ENCODE assay signal across 23 cellular contexts in genomic region chr5:102922839-102923477, GRCh38.
DNase-seq lines count a peak whose midpoint lies in the region; ATAC-seq and TF ChIP-seq lines count a peak whose summit lies in the region.
"Had no signal": no experiment of that assay in that cellular context is flagged by ENCODE, and none has a peak within 500 bp of the region (broad histone marks: within the 10 kb centered on the region; RNA-seq: fewer than 3 reads in every experiment).

No MANE protein-coding gene starts in this region.

- no TSS peak for BruUV-seq in Caco-2 (replicated peaks; lab: Mats Ljungman, UMichigan)

- H3K4me3 ChIP-seq in heart right ventricle (no peak overlapping the region), Caco-2 (ENCODE audit: low read depth, low read length) (no peak overlapping the region)
- H3K4me3 ChIP-seq: BLaER1, Peyer's patch, SK-N-MC, tibial artery had no signal

- no peaks in the 10 kb centered on the region for H3K36me3 Mint-ChIP-seq in Caco-2 (ENCODE audit: insufficient read depth, unreplicated experiment)

- POLR2A ChIA-PET in Caco-2 (lab: Charles Lee): no interaction called here

- H3K27ac Mint-ChIP-seq in Caco-2 (ENCODE audit: unreplicated experiment): no peak overlapping the region
- H3K27ac Mint-ChIP-seq: activated CD4-positive, alpha-beta memory T cell treated with anti-CD3 and anti-CD28 coated beads for 36 hours; activated naive CD8-positive, alpha-beta T cell treated with anti-CD3 and anti-CD28 coated beads, Interleukin-2, amount 50 U/mL, for 24 hours had no signal

- DNase-seq in heart right ventricle (no peak), Right ventricle myocardium inferior (ENCODE audit: missing footprints) (no peak), fibroblast of the conjunctiva (ENCODE audit: low read depth) (peak; percentile 30), NCI-H146 treated with DMSO at 0.1 percent for 48 hours (lab: John Stamatoyannopoulos, UW; ENCODE audit: unreplicated experiment) (no peak), Caco-2 (no peak)
- DNase-seq in stimulated activated CD4-positive, alpha-beta T cell treated with anti-CD3 and anti-CD28 coated beads, Interleukin-2, amount 100 ng/mL, for 24 hours: no peak
- DNase-seq: activated CD4-positive, alpha-beta memory T cell treated with anti-CD3 and anti-CD28 coated beads for 36 hours; activated CD4-positive, CD25-positive, alpha-beta regulatory T cell; activated effector memory CD4-positive, alpha-beta T cell treated with anti-CD3 and anti-CD28 coated beads, Interleukin-2, amount 50 U/mL, for 16 hours; activated naive CD8-positive, alpha-beta T cell treated with anti-CD3 and anti-CD28 coated beads, Interleukin-2, amount 50 U/mL, for 24 hours; foreskin keratinocyte; hypothalamus; islet precursor cell; nucleus accumbens; Peyer's patch; retina; stimulated activated CD4-positive, alpha-beta T cell treated with anti-CD3 and anti-CD28 coated beads, Interleukin-4, amount 100 ng/mL, for 1 hour; stimulated activated naive CD8-positive, alpha-beta T cell treated with anti-CD3 and anti-CD28 coated beads, Interleukin-15, Interleukin-2, amounts not matched to agents 100 U/mL and 50 U/mL, for 24 hours; tibial artery had no signal

- H3K4me1 ChIP-seq in heart right ventricle (peaks cover 2 to 40% (median 24%) of the 10 kb centered on the region in 9 donors), Caco-2 (no peaks in the 10 kb centered on the region)
- H3K4me1 ChIP-seq: BLaER1, foreskin keratinocyte had no signal

- no peaks in the 10 kb centered on the region for H3K9me3 Mint-ChIP-seq in Caco-2 (ENCODE audit: unreplicated experiment)
- H3K9me3 Mint-ChIP-seq: activated CD4-positive, alpha-beta memory T cell treated with anti-CD3 and anti-CD28 coated beads for 36 hours; activated naive CD8-positive, alpha-beta T cell treated with anti-CD3 and anti-CD28 coated beads, Interleukin-2, amount 50 U/mL, for 24 hours had no signal

- intact Hi-C loops in heart right ventricle (cut with DNase I): loop anchor here in 1 of 10 donors (5.0 kb wide), 1 partner anchor 141 kb away; no protein-coding TSS in a partner anchor
- intact Hi-C loops in Right ventricle myocardium inferior (cut with DNase I): loop anchor here (5.0 kb wide), 1 partner anchor 56 kb away; no protein-coding TSS in a partner anchor
- intact Hi-C loops in Caco-2 (cut with micrococcal nuclease; ENCODE audit: unreplicated experiment): loop anchor here (5.0 kb wide), 1 partner anchor 131 kb away; no protein-coding TSS in a partner anchor

- H3K9me3 ChIP-seq in heart right ventricle (no peaks in the 10 kb centered on the region), Caco-2 (no peaks in the 10 kb centered on the region)
- H3K9me3 ChIP-seq: BLaER1, Peyer's patch, tibial artery had no signal

- ATAC-seq in heart right ventricle (peak in 5 of 8 donors; percentile 11 to 55 (median 30)), Right ventricle myocardium inferior (no peak), SK-N-SH treated with all-trans-retinoic acid at 6 μM for 48 hours (peak; percentile 88), GM18498 (IDR thresholded peaks at IDR 0.05; ENCODE audit: unreplicated experiment) (no peak)
- ATAC-seq: activated naive CD8-positive, alpha-beta T cell treated with anti-CD3 and anti-CD28 coated beads, Interleukin-2, amount 50 U/mL, for 24 hours; foreskin keratinocyte; stimulated activated naive CD8-positive, alpha-beta T cell treated with anti-CD3 and anti-CD28 coated beads, Interleukin-15, Interleukin-2, amounts not matched to agents 100 U/mL and 50 U/mL, for 24 hours had no signal

- TF ChIP-seq CTCF in heart right ventricle (IDR thresholded peaks at IDR 0.05): no peak
- TF ChIP-seq CTCF in Caco-2 (IDR thresholded peaks at IDR 0.05; ENCODE audit: insufficient read depth in 1 of 2, low read depth in 1 of 2, low read length in 1 of 2, severe bottlenecking in 1 of 2, unreplicated experiment in 1 of 2): no peak

- H3K4me1 Mint-ChIP-seq in Caco-2 (ENCODE audit: low read depth, unreplicated experiment): peaks cover 6% of the 10 kb centered on the region
- H3K4me1 Mint-ChIP-seq: activated naive CD8-positive, alpha-beta T cell treated with anti-CD3 and anti-CD28 coated beads, Interleukin-2, amount 50 U/mL, for 24 hours had no signal

- H3K36me3 ChIP-seq in heart right ventricle (peaks cover 0 to 37% (median 9%) of the 10 kb centered on the region in 9 donors), Caco-2 (ENCODE audit: control insufficient read depth, insufficient read depth, low read length) (no peaks in the 10 kb centered on the region)
- H3K36me3 ChIP-seq: Peyer's patch had no signal

- no peak overlapping the region for H3K4me3 Mint-ChIP-seq in Caco-2 (ENCODE audit: unreplicated experiment)
- H3K4me3 Mint-ChIP-seq: activated CD4-positive, alpha-beta memory T cell treated with anti-CD3 and anti-CD28 coated beads for 36 hours; activated naive CD8-positive, alpha-beta T cell treated with anti-CD3 and anti-CD28 coated beads, Interleukin-2, amount 50 U/mL, for 24 hours had no signal

- H3K27ac ChIP-seq in heart right ventricle: peak overlapping the region in 1 of 10 donors; percentile 2
- H3K27ac ChIP-seq: BLaER1, foreskin keratinocyte, Peyer's patch, SK-N-MC, tibial artery had no signal

- H3K27me3 Mint-ChIP-seq in Caco-2 (ENCODE audit: insufficient read depth, unreplicated experiment): no peaks in the 10 kb centered on the region
- H3K27me3 Mint-ChIP-seq: activated CD4-positive, alpha-beta memory T cell treated with anti-CD3 and anti-CD28 coated beads for 36 hours; activated naive CD8-positive, alpha-beta T cell treated with anti-CD3 and anti-CD28 coated beads, Interleukin-2, amount 50 U/mL, for 24 hours had no signal

- no peaks in the 10 kb centered on the region for H3K27me3 ChIP-seq in heart right ventricle
- no peaks in the 10 kb centered on the region for H3K27me3 ChIP-seq in Caco-2 (replicated peaks; ENCODE audit: control insufficient read depth, insufficient read depth, low read length)
- H3K27me3 ChIP-seq: BLaER1, foreskin keratinocyte, Peyer's patch, tibial artery had no signal

- CTCF ChIA-PET in Caco-2 (lab: Charles Lee): no interaction called here

- WGBS in heart right ventricle, 2 donors: 39 to 45% methylated on average over 4 of the region's 4 CpGs

TF ChIP-seq in SK-N-SH treated with all-trans-retinoic acid at 6 μM for 48 hours, 23 proteins besides CTCF, POLR2A, EP300 and RAD21 (continues in another document):
- TF ChIP-seq PPARA (CRISPR knock-in tag; IDR thresholded peaks at IDR 0.05; ENCODE audit: borderline replicate concordance) (no peak), TCF4 (CRISPR knock-in tag; IDR thresholded peaks at IDR 0.05; ENCODE audit: borderline replicate concordance) (0 out of 2 replicates have a peak, but pooled peaks have one; percentile 47), ZFP30 (CRISPR knock-in tag; IDR thresholded peaks at IDR 0.05) (no peak), ZFP3 (CRISPR knock-in tag; IDR thresholded peaks at IDR 0.05) (peak; percentile 45; the same call in 1 of the 2 replicates), ESRRG (CRISPR knock-in tag; IDR thresholded peaks at IDR 0.05) (no peak), ZC3H10 (CRISPR knock-in tag; IDR thresholded peaks at IDR 0.05) (peak; percentile 89), TOX (CRISPR knock-in tag; IDR thresholded peaks at IDR 0.05; ENCODE audit: borderline replicate concordance) (peak; percentile 87), BACH2 (CRISPR knock-in tag; IDR thresholded peaks at IDR 0.05; ENCODE audit: borderline replicate concordance) (no peak), GLIS3 (CRISPR knock-in tag; IDR thresholded peaks at IDR 0.05) (no peak)
- TF ChIP-seq, protein P1, sequence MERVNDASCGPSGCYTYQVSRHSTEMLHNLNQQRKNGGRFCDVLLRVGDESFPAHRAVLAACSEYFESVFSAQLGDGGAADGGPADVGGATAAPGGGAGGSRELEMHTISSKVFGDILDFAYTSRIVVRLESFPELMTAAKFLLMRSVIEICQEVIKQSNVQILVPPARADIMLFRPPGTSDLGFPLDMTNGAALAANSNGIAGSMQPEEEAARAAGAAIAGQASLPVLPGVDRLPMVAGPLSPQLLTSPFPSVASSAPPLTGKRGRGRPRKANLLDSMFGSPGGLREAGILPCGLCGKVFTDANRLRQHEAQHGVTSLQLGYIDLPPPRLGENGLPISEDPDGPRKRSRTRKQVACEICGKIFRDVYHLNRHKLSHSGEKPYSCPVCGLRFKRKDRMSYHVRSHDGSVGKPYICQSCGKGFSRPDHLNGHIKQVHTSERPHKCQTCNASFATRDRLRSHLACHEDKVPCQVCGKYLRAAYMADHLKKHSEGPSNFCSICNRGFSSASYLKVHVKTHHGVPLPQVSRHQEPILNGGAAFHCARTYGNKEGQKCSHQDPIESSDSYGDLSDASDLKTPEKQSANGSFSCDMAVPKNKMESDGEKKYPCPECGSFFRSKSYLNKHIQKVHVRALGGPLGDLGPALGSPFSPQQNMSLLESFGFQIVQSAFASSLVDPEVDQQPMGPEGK (CRISPR knock-in tag; IDR thresholded peaks at IDR 0.05; ENCODE audit: borderline replicate concordance): peak; percentile 68; the same call in 1 of the 2 replicates
- TF ChIP-seq, protein P2, sequence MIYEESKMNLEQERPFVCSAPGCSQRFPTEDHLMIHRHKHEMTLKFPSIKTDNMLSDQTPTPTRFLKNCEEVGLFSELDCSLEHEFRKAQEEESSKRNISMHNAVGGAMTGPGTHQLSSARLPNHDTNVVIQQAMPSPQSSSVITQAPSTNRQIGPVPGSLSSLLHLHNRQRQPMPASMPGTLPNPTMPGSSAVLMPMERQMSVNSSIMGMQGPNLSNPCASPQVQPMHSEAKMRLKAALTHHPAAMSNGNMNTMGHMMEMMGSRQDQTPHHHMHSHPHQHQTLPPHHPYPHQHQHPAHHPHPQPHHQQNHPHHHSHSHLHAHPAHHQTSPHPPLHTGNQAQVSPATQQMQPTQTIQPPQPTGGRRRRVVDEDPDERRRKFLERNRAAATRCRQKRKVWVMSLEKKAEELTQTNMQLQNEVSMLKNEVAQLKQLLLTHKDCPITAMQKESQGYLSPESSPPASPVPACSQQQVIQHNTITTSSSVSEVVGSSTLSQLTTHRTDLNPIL (CRISPR knock-in tag; IDR thresholded peaks at IDR 0.05; ENCODE audit: low read depth): 0 out of 2 replicates have a peak, but pooled peaks have one; percentile 31
- TF ChIP-seq, protein P3, sequence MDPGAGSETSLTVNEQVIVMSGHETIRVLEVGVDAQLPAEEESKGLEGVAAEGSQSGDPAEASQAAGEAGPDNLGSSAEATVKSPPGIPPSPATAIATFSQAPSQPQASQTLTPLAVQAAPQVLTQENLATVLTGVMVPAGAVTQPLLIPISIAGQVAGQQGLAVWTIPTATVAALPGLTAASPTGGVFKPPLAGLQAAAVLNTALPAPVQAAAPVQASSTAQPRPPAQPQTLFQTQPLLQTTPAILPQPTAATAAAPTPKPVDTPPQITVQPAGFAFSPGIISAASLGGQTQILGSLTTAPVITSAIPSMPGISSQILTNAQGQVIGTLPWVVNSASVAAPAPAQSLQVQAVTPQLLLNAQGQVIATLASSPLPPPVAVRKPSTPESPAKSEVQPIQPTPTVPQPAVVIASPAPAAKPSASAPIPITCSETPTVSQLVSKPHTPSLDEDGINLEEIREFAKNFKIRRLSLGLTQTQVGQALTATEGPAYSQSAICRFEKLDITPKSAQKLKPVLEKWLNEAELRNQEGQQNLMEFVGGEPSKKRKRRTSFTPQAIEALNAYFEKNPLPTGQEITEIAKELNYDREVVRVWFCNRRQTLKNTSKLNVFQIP (CRISPR knock-in tag; IDR thresholded peaks at IDR 0.05; ENCODE audit: borderline replicate concordance, low read depth): peak; percentile 21; the same call in 1 of the 2 replicates

Comparison
In these comparisons a context has a peak if more than half of its experiments do, and no peak if none do; other contexts are left out.
1. ATAC-seq: peak in heart right ventricle (5 of 8) and SK-N-SH treated with all-trans-retinoic acid at 6 μM for 48 hours (single experiment); none in Right ventricle myocardium inferior (single experiment) and GM18498 (single experiment).